In the genomic region with DNA sequence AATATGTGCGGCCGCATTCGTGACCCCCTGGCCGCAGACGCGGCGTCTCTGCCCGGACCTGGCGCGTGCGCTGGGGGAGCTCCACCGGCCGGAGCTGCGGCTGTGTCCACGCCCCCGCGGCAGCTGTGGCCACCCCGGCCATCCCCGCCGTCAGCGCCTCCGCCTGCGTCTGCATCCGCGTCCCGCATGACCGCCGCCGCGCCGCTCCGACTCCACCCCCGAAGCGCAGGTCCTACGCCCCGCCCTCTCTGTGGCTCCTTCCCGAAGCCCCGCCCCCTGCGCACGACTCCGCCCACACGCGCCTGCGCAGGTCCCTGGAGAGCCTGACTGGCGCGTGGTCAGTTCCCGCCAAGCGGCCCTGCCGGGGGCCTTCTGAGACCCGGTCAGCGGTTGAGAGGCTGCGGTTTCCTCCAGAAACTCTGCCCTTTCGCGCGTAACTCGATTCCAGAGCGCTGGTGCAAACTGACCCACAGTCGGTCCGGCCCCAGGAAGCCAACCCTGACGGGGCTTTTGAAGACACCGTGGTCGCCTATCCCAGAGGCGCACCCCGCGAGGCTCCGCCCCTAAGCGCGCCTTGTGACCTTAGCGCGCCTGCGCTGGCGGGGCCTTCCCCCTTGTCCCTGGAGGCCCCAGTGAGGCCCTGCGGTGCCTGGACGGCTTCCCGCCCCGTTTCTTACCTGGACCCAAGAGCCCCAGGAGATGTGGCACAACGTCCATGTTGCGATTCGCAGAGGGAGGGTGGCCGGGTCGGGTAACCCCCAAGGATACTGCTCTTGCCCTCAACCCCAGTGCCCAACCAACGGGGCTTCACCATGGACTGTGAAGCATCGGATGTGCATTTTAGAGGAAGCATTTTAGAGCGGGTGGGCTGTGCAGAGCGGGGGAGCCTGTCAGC, we compare ENCODE assay signal across 1 cellular context.
TF ChIP-seq lines count a peak whose summit lies in the region.

A gene with protein sequence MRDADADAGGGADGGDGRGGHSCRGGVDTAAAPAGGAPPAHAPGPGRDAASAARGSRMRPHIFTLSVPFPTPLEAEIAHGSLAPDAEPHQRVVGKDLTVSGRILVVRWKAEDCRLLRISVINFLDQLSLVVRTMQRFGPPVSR (minus strand): TSS at position 554 of the 895 bp plus-strand sequence. CDS start 366 bp downstream, at position 188.

TF ChIP-seq in HEK293, 187 proteins besides CTCF, POLR2A, EP300 and RAD21 (continued from another document and continues in another):
- TF ChIP-seq, protein P1, sequence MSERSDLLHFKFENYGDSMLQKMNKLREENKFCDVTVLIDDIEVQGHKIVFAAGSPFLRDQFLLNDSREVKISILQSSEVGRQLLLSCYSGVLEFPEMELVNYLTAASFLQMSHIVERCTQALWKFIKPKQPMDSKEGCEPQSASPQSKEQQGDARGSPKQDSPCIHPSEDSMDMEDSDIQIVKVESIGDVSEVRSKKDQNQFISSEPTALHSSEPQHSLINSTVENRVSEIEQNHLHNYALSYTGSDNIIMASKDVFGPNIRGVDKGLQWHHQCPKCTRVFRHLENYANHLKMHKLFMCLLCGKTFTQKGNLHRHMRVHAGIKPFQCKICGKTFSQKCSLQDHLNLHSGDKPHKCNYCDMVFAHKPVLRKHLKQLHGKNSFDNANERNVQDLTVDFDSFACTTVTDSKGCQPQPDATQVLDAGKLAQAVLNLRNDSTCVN (tag by site-specific recombination; optimal IDR thresholded peaks at IDR 0.05): peak; percentile 85
- peak; percentile 95 for TF ChIP-seq ZIC2 (tag by site-specific recombination; IDR thresholded peaks at IDR 0.05)
- peak; percentile 99 for TF ChIP-seq ZNF335 (tag by site-specific recombination; conservative IDR thresholded peaks at IDR 0.05)
- TF ChIP-seq ZXDB (tag by site-specific recombination; IDR thresholded peaks at IDR 0.05): peak; percentile 93
- TF ChIP-seq, protein P2, sequence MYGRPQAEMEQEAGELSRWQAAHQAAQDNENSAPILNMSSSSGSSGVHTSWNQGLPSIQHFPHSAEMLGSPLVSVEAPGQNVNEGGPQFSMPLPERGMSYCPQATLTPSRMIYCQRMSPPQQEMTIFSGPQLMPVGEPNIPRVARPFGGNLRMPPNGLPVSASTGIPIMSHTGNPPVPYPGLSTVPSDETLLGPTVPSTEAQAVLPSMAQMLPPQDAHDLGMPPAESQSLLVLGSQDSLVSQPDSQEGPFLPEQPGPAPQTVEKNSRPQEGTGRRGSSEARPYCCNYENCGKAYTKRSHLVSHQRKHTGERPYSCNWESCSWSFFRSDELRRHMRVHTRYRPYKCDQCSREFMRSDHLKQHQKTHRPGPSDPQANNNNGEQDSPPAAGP (tag by site-specific recombination; IDR thresholded peaks at IDR 0.05): 0 out of 2 replicates have a peak, but pooled peaks have one; percentile 46
- peak; percentile 49; the same call in 1 of the 2 replicates for TF ChIP-seq TCF7L2 (IDR thresholded peaks at IDR 0.05; ENCODE audit: borderline replicate concordance, low read depth, low read length)
- TF ChIP-seq ZNF514 (tag by site-specific recombination; IDR thresholded peaks at IDR 0.05): no peak
- no peak for TF ChIP-seq ZBTB1 (tag by site-specific recombination; IDR thresholded peaks at IDR 0.05)
- TF ChIP-seq, protein P3, sequence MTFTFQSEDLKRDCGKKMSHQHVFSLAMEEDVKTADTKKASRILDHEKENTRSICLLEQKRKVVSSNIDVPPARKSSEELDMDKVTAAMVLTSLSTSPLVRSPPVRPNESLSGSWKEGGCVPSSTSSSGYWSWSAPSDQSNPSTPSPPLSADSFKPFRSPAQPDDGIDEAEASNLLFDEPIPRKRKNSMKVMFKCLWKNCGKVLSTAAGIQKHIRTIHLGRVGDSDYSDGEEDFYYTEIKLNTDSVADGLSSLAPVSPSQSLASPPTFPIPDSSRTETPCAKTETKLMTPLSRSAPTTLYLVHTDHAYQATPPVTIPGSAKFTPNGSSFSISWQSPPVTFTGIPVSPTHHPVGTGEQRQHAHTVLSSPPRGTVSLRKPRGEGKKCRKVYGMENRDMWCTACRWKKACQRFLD (tag by site-specific recombination; IDR thresholded peaks at IDR 0.05): no peak
- TF ChIP-seq FEZF1 (tag by site-specific recombination; IDR thresholded peaks at IDR 0.05): peak; percentile 35
- TF ChIP-seq, protein P4, sequence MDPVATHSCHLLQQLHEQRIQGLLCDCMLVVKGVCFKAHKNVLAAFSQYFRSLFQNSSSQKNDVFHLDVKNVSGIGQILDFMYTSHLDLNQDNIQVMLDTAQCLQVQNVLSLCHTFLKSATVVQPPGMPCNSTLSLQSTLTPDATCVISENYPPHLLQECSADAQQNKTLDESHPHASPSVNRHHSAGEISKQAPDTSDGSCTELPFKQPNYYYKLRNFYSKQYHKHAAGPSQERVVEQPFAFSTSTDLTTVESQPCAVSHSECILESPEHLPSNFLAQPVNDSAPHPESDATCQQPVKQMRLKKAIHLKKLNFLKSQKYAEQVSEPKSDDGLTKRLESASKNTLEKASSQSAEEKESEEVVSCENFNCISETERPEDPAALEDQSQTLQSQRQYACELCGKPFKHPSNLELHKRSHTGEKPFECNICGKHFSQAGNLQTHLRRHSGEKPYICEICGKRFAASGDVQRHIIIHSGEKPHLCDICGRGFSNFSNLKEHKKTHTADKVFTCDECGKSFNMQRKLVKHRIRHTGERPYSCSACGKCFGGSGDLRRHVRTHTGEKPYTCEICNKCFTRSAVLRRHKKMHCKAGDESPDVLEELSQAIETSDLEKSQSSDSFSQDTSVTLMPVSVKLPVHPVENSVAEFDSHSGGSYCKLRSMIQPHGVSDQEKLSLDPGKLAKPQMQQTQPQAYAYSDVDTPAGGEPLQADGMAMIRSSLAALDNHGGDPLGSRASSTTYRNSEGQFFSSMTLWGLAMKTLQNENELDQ (tag by site-specific recombination; IDR thresholded peaks at IDR 0.05; ENCODE audit: low read depth): no peak
- peak; percentile 79 for TF ChIP-seq ZNF561 (tag by site-specific recombination; IDR thresholded peaks at IDR 0.05; ENCODE audit: borderline replicate concordance)
- TF ChIP-seq HOXC10 (CRISPR knock-in tag; IDR thresholded peaks at IDR 0.05): no peak
- 0 out of 2 replicates have a peak, but pooled peaks have one; percentile 60 for TF ChIP-seq ZNF76 (tag by site-specific recombination; IDR thresholded peaks at IDR 0.05; ENCODE audit: borderline replicate concordance, low read depth)
- TF ChIP-seq, protein P5, sequence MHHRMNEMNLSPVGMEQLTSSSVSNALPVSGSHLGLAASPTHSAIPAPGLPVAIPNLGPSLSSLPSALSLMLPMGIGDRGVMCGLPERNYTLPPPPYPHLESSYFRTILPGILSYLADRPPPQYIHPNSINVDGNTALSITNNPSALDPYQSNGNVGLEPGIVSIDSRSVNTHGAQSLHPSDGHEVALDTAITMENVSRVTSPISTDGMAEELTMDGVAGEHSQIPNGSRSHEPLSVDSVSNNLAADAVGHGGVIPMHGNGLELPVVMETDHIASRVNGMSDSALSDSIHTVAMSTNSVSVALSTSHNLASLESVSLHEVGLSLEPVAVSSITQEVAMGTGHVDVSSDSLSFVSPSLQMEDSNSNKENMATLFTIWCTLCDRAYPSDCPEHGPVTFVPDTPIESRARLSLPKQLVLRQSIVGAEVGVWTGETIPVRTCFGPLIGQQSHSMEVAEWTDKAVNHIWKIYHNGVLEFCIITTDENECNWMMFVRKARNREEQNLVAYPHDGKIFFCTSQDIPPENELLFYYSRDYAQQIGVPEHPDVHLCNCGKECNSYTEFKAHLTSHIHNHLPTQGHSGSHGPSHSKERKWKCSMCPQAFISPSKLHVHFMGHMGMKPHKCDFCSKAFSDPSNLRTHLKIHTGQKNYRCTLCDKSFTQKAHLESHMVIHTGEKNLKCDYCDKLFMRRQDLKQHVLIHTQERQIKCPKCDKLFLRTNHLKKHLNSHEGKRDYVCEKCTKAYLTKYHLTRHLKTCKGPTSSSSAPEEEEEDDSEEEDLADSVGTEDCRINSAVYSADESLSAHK (tag by site-specific recombination; IDR thresholded peaks at IDR 0.05): 0 out of 2 replicates have a peak, but pooled peaks have one; percentile 32
- peak; percentile 55; the same call in 1 of the 2 replicates for TF ChIP-seq ZBTB48 (tag by site-specific recombination; IDR thresholded peaks at IDR 0.05)
- peak; percentile 69; the same call in 1 of the 2 replicates for TF ChIP-seq ZBTB20 (tag by site-specific recombination; IDR thresholded peaks at IDR 0.05)
- TF ChIP-seq, protein P6, sequence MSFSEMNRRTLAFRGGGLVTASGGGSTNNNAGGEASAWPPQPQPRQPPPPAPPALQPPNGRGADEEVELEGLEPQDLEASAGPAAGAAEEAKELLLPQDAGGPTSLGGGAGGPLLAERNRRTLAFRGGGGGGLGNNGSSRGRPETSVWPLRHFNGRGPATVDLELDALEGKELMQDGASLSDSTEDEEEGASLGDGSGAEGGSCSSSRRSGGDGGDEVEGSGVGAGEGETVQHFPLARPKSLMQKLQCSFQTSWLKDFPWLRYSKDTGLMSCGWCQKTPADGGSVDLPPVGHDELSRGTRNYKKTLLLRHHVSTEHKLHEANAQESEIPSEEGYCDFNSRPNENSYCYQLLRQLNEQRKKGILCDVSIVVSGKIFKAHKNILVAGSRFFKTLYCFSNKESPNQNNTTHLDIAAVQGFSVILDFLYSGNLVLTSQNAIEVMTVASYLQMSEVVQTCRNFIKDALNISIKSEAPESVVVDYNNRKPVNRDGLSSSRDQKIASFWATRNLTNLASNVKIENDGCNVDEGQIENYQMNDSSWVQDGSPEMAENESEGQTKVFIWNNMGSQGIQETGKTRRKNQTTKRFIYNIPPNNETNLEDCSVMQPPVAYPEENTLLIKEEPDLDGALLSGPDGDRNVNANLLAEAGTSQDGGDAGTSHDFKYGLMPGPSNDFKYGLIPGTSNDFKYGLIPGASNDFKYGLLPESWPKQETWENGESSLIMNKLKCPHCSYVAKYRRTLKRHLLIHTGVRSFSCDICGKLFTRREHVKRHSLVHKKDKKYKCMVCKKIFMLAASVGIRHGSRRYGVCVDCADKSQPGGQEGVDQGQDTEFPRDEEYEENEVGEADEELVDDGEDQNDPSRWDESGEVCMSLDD (tag by site-specific recombination; IDR thresholded peaks at IDR 0.05): 0 out of 2 replicates have a peak, but pooled peaks have one; percentile 39
- TF ChIP-seq, protein P7, sequence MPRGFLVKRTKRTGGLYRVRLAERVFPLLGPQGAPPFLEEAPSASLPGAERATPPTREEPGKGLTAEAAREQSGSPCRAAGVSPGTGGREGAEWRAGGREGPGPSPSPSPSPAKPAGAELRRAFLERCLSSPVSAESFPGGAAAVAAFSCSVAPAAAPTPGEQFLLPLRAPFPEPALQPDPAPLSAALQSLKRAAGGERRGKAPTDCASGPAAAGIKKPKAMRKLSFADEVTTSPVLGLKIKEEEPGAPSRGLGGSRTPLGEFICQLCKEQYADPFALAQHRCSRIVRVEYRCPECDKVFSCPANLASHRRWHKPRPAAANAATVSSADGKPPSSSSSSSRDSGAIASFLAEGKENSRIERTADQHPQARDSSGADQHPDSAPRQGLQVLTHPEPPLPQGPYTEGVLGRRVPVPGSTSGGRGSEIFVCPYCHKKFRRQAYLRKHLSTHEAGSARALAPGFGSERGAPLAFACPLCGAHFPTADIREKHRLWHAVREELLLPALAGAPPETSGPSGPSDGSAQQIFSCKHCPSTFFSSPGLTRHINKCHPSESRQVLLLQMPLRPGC (tag by site-specific recombination; IDR thresholded peaks at IDR 0.05): no peak
- no peak for TF ChIP-seq ZNF747 (tag by site-specific recombination; IDR thresholded peaks at IDR 0.05)
- TF ChIP-seq ZNF830 (tag by site-specific recombination; IDR thresholded peaks at IDR 0.05; ENCODE audit: low read depth): no peak
- TF ChIP-seq ZNF324 (tag by site-specific recombination; IDR thresholded peaks at IDR 0.05): 0 out of 2 replicates have a peak, but pooled peaks have one; percentile 47
- TF ChIP-seq ZNF341 (tag by site-specific recombination; IDR thresholded peaks at IDR 0.05; ENCODE audit: low read depth): peak; percentile 98
- TF ChIP-seq, protein P8, sequence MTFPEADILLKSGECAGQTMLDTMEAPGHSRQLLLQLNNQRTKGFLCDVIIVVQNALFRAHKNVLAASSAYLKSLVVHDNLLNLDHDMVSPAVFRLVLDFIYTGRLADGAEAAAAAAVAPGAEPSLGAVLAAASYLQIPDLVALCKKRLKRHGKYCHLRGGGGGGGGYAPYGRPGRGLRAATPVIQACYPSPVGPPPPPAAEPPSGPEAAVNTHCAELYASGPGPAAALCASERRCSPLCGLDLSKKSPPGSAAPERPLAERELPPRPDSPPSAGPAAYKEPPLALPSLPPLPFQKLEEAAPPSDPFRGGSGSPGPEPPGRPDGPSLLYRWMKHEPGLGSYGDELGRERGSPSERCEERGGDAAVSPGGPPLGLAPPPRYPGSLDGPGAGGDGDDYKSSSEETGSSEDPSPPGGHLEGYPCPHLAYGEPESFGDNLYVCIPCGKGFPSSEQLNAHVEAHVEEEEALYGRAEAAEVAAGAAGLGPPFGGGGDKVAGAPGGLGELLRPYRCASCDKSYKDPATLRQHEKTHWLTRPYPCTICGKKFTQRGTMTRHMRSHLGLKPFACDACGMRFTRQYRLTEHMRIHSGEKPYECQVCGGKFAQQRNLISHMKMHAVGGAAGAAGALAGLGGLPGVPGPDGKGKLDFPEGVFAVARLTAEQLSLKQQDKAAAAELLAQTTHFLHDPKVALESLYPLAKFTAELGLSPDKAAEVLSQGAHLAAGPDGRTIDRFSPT (tag by site-specific recombination; IDR thresholded peaks at IDR 0.05): 0 out of 2 replicates have a peak, but pooled peaks have one; percentile 25
- peak; percentile 89 for TF ChIP-seq ZNF501 (tag by site-specific recombination; IDR thresholded peaks at IDR 0.05)
- TF ChIP-seq GLIS1 (tag by site-specific recombination; IDR thresholded peaks at IDR 0.05): peak; percentile 60
- peak; percentile 57; the same call in 1 of the 2 replicates for TF ChIP-seq ZNF629 (tag by site-specific recombination; IDR thresholded peaks at IDR 0.05)
- peak; percentile 75 for TF ChIP-seq KLF16 (tag by site-specific recombination; IDR thresholded peaks at IDR 0.05)
- peak; percentile 20; the same call in 1 of the 2 replicates for TF ChIP-seq ZNF24 (tag by site-specific recombination; IDR thresholded peaks at IDR 0.05)
- TF ChIP-seq, protein P9, sequence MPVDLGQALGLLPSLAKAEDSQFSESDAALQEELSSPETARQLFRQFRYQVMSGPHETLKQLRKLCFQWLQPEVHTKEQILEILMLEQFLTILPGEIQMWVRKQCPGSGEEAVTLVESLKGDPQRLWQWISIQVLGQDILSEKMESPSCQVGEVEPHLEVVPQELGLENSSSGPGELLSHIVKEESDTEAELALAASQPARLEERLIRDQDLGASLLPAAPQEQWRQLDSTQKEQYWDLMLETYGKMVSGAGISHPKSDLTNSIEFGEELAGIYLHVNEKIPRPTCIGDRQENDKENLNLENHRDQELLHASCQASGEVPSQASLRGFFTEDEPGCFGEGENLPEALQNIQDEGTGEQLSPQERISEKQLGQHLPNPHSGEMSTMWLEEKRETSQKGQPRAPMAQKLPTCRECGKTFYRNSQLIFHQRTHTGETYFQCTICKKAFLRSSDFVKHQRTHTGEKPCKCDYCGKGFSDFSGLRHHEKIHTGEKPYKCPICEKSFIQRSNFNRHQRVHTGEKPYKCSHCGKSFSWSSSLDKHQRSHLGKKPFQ (tag by site-specific recombination; IDR thresholded peaks at IDR 0.05): no peak
- TF ChIP-seq, protein P10, sequence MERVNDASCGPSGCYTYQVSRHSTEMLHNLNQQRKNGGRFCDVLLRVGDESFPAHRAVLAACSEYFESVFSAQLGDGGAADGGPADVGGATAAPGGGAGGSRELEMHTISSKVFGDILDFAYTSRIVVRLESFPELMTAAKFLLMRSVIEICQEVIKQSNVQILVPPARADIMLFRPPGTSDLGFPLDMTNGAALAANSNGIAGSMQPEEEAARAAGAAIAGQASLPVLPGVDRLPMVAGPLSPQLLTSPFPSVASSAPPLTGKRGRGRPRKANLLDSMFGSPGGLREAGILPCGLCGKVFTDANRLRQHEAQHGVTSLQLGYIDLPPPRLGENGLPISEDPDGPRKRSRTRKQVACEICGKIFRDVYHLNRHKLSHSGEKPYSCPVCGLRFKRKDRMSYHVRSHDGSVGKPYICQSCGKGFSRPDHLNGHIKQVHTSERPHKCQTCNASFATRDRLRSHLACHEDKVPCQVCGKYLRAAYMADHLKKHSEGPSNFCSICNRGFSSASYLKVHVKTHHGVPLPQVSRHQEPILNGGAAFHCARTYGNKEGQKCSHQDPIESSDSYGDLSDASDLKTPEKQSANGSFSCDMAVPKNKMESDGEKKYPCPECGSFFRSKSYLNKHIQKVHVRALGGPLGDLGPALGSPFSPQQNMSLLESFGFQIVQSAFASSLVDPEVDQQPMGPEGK (tag by site-specific recombination; IDR thresholded peaks at IDR 0.05): peak; percentile 75
